ENCODE assay signal across 9 cellular contexts in genomic region chr1:224435999-224436398, GRCh38. TPM values are rescaled to one million over a fixed set of nuclear protein-coding genes. Genes with fewer than 3 reads are reported as not detected.
DNase-seq lines count a peak whose midpoint lies in the region; ATAC-seq and TF ChIP-seq lines count a peak whose summit lies in the region.
"Had no signal": no experiment of that assay in that cellular context is flagged by ENCODE, and none has a peak within 500 bp of the region (broad histone marks: within the 10 kb centered on the region; RNA-seq: fewer than 3 reads in every experiment).

No MANE protein-coding gene starts in this region.

- CTCF ChIA-PET in activated naive CD4-positive, alpha-beta T cell treated with anti-CD3 and anti-CD28 coated beads, Interleukin-2, amount 10 ng/mL, durations not matched to agents 7 days and 5 days (lab: Charles Lee): interaction anchor here (3.2 kb wide), 1 partner anchor 21 kb away, joined by 15 read pairs; no protein-coding TSS in a partner anchor

- H3K27me3 Mint-ChIP-seq in activated naive CD4-positive, alpha-beta T cell treated with anti-CD3 and anti-CD28 coated beads, Interleukin-2, amount 10 ng/mL, durations not matched to agents 7 days and 5 days: no peaks in the 10 kb centered on the region
- no peaks in the 10 kb centered on the region for H3K27me3 Mint-ChIP-seq in activated T-helper 1 cell treated with anti-CD3 and anti-CD28 coated beads, Interleukin-12 subunit alpha, Interleukin-12 subunit beta, Interleukin-2, Interleukin-4 antibody, amounts not matched to agents 30 ng/mL and 10 ng/mL and 1 ng/mL, durations not matched to agents 14 hours and 24 hours and 36 hours (ENCODE audit: insufficient read depth)

- H3K4me1 ChIP-seq in upper lobe of right lung: peaks cover 26% of the 10 kb centered on the region

- no peak overlapping the region for H3K4me3 ChIP-seq in upper lobe of right lung

- H3K36me3 Mint-ChIP-seq in activated naive CD4-positive, alpha-beta T cell treated with anti-CD3 and anti-CD28 coated beads, Interleukin-2, amount 10 ng/mL, durations not matched to agents 7 days and 5 days: peaks cover 25% of the 10 kb centered on the region
- H3K36me3 Mint-ChIP-seq in activated T-helper 1 cell treated with anti-CD3 and anti-CD28 coated beads, Interleukin-12 subunit alpha, Interleukin-12 subunit beta, Interleukin-2, Interleukin-4 antibody, amounts not matched to agents 30 ng/mL and 10 ng/mL and 1 ng/mL, durations not matched to agents 14 hours and 24 hours and 36 hours (ENCODE audit: low read depth): peaks cover 15% of the 10 kb centered on the region

- H3K27ac Mint-ChIP-seq in activated naive CD4-positive, alpha-beta T cell treated with anti-CD3 and anti-CD28 coated beads, Interleukin-2, amount 10 ng/mL, durations not matched to agents 7 days and 5 days: peak overlapping the region; percentile 97
- H3K27ac Mint-ChIP-seq in activated T-helper 1 cell treated with anti-CD3 and anti-CD28 coated beads, Interleukin-12 subunit alpha, Interleukin-12 subunit beta, Interleukin-2, Interleukin-4 antibody, amounts not matched to agents 30 ng/mL and 10 ng/mL and 1 ng/mL, durations not matched to agents 14 hours and 24 hours and 36 hours: peak overlapping the region; percentile 95

- H3K4me3 Mint-ChIP-seq in activated naive CD4-positive, alpha-beta T cell treated with anti-CD3 and anti-CD28 coated beads, Interleukin-2, amount 10 ng/mL, durations not matched to agents 7 days and 5 days: peak overlapping the region; percentile 95
- peak overlapping the region; percentile 92 for H3K4me3 Mint-ChIP-seq in activated T-helper 1 cell treated with anti-CD3 and anti-CD28 coated beads, Interleukin-12 subunit alpha, Interleukin-12 subunit beta, Interleukin-2, Interleukin-4 antibody, amounts not matched to agents 30 ng/mL and 10 ng/mL and 1 ng/mL, durations not matched to agents 14 hours and 24 hours and 36 hours

- no peak for DNase-seq in activated naive CD4-positive, alpha-beta T cell treated with anti-CD3 and anti-CD28 coated beads, Interleukin-2, amount 10 ng/mL, durations not matched to agents 7 days and 5 days
- DNase-seq in activated naive CD4-positive, alpha-beta T cell (lab: John Stamatoyannopoulos, UW): no peak
- no peak for DNase-seq in activated T-helper 1 cell treated with anti-CD3 and anti-CD28 coated beads, Interleukin-12 subunit alpha, Interleukin-12 subunit beta, Interleukin-2, Interleukin-4 antibody, amounts not matched to agents 30 ng/mL and 10 ng/mL and 1 ng/mL, durations not matched to agents 14 hours and 24 hours and 36 hours (ENCODE audit: low spot score)
- DNase-seq in left colon: no peak
- DNase-seq in upper lobe of right lung: no peak
- no peak for DNase-seq in SHP77 (lab: John Stamatoyannopoulos, UW)
- no peak for DNase-seq in kidney glomerular epithelial cell (lab: John Stamatoyannopoulos, UW)
- no peak for DNase-seq in occipital lobe (lab: John Stamatoyannopoulos, UW)
- DNase-seq: NCI-H1436 treated with DMSO at 0.1 percent for 48 hours had no signal

- ATAC-seq in left colon (peak; percentile 60), upper lobe of right lung (no peak)

- H3K9me3 ChIP-seq in upper lobe of right lung: no peaks in the 10 kb centered on the region

- H3K27me3 ChIP-seq in upper lobe of right lung: no peaks in the 10 kb centered on the region

- peaks cover 11% of the 10 kb centered on the region for H3K36me3 ChIP-seq in upper lobe of right lung

- peak overlapping the region; percentile 98 for H3K27ac ChIP-seq in upper lobe of right lung

- TF ChIP-seq CTCF in upper lobe of right lung (IDR thresholded peaks at IDR 0.05): no peak

- H3K4me1 Mint-ChIP-seq in activated naive CD4-positive, alpha-beta T cell treated with anti-CD3 and anti-CD28 coated beads, Interleukin-2, amount 10 ng/mL, durations not matched to agents 7 days and 5 days: peaks cover 46% of the 10 kb centered on the region
- peaks cover 47% of the 10 kb centered on the region for H3K4me1 Mint-ChIP-seq in activated T-helper 1 cell treated with anti-CD3 and anti-CD28 coated beads, Interleukin-12 subunit alpha, Interleukin-12 subunit beta, Interleukin-2, Interleukin-4 antibody, amounts not matched to agents 30 ng/mL and 10 ng/mL and 1 ng/mL, durations not matched to agents 14 hours and 24 hours and 36 hours (ENCODE audit: low read depth)

- no peaks in the 10 kb centered on the region for H3K9me3 Mint-ChIP-seq in activated naive CD4-positive, alpha-beta T cell treated with anti-CD3 and anti-CD28 coated beads, Interleukin-2, amount 10 ng/mL, durations not matched to agents 7 days and 5 days
- no peaks in the 10 kb centered on the region for H3K9me3 Mint-ChIP-seq in activated T-helper 1 cell treated with anti-CD3 and anti-CD28 coated beads, Interleukin-12 subunit alpha, Interleukin-12 subunit beta, Interleukin-2, Interleukin-4 antibody, amounts not matched to agents 30 ng/mL and 10 ng/mL and 1 ng/mL, durations not matched to agents 14 hours and 24 hours and 36 hours

- intact Hi-C loops in activated T-helper 1 cell treated with anti-CD3 and anti-CD28 coated beads, Interleukin-12 subunit alpha, Interleukin-12 subunit beta, Interleukin-2, Interleukin-4 antibody, amounts not matched to agents 30 ng/mL and 10 ng/mL and 1 ng/mL, durations not matched to agents 14 hours and 24 hours and 36 hours (cut with micrococcal nuclease): loop anchor here (1.0 to 10.0 kb wide), 6 partner anchors 21 to 1781 kb away; partner anchors contain the start of genes CAPN2 and LBR
- intact Hi-C loops in left colon (cut with DNase I, micrococcal nuclease) (no loop called here), upper lobe of right lung (cut with DNase I) (no loop called here)

RNA-seq across cellular contexts. Expression of gene WDR26, which starts 1.4 kb away (rescaled TPM):
- 91.6 and 95.8 TPM in 2 replicates for total RNA-seq in activated T-helper 1 cell treated with anti-CD3 and anti-CD28 coated beads, Interleukin-12 subunit alpha, Interleukin-12 subunit beta, Interleukin-2, Interleukin-4 antibody, amounts not matched to agents 30 ng/mL and 10 ng/mL and 1 ng/mL, durations not matched to agents 14 hours and 24 hours and 36 hours
- total RNA-seq in left colon: 10 to 100 TPM; 62.1 to 64.4 TPM
- total RNA-seq in upper lobe of right lung: 96.1 TPM
- total RNA-seq in occipital lobe: 61.8 TPM
